21 cellular contexts compared by ENCODE assay signal in the genomic region with DNA sequence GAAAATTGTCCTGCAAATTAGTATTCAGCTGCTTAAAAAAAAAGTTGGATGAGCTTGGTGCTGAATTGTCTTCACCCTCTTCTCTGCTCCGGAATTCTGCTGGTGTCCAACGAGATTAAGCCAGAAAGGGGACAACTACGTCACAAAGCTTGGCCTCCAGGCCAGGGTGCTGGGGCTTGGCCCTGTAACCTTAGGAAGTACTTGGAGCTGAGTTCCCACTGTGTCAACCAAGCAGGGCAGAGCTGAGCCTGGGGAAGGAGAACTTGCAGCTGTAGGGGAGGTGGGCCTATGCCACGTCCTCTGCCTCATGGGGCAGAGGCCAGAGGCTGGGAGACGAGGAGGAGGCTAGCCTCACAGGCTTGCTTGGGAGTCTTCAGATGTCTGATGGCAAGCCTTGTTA.
DNase-seq lines count a peak whose midpoint lies in the region; ATAC-seq and TF ChIP-seq lines count a peak whose summit lies in the region.
"Had no signal": no experiment of that assay in that cellular context is flagged by ENCODE, and none has a peak within 500 bp of the region (broad histone marks: within the 10 kb centered on the region; RNA-seq: fewer than 3 reads in every experiment).

No MANE protein-coding gene starts in this region.

- dilution Hi-C loops in IMR-90 (cut with HindIII; ENCODE audit: low sequenced_read_pairs, unreplicated experiment): no loop called here

- H3K4me3 ChIP-seq in IMR-90 (ENCODE audit: insufficient read depth, low read depth, low read length): no peak overlapping the region
- H3K4me3 ChIP-seq in RWPE2 (ENCODE audit: severe bottlenecking): no peak overlapping the region
- no peak overlapping the region for H3K4me3 ChIP-seq in mesenchymal stem cell (ENCODE audit: insufficient read depth in 1 of 2, low read depth in 1 of 2, low read length in 2 of 2)
- no peak overlapping the region for H3K4me3 ChIP-seq in trophoblast cell (ENCODE audit: low read depth, low read length)
- H3K4me3 ChIP-seq: GM12878 had no signal

- TF ChIP-seq CTCF in IMR-90 (conservative IDR thresholded peaks at IDR 0.05; ENCODE audit: low read depth, low read length) (no peak), RWPE2 (IDR thresholded peaks at IDR 0.05; ENCODE audit: poor library complexity, severe bottlenecking) (no peak), progenitor cell of endocrine pancreas (IDR thresholded peaks at IDR 0.05; ENCODE audit: unreplicated experiment) (no peak)

- intact Hi-C loops in IMR-90 (cut with micrococcal nuclease): no loop called here

- WGBS in IMR-90 (ENCODE audit: extremely low coverage in 2 of 2, insufficient read length in 1 of 2), 2 experiments: 91% methylated on average over 3 of the region's 5 CpGs; no CpG with 5 or more reads in 1 of the 2 experiments
- whole genome bisulfite sequencing in mesenchymal stem cell: 99% methylated on average over 5 of the region's 5 CpGs
- WGBS in trophoblast cell (ENCODE audit: extremely low coverage, insufficient coverage, insufficient read length): no CpG with 5 or more reads among the region's 5 CpGs

- peaks cover 25% of the 10 kb centered on the region for H3K9me1 ChIP-seq in IMR-90 (ENCODE audit: insufficient read depth, low read length)

- ATAC-seq in IMR-90 (ENCODE audit: low read depth) (no peak), RWPE2 (ENCODE audit: low read depth) (no peak), GM19452 (IDR thresholded peaks at IDR 0.05; ENCODE audit: unreplicated experiment) (no peak)
- ATAC-seq: GM12878 had no signal

- peak overlapping the region; percentile 58 for H2BK5ac ChIP-seq in IMR-90 (ENCODE audit: low read depth, low read length, poor library complexity, severe bottlenecking)
- no peak overlapping the region for H2BK5ac ChIP-seq in mesenchymal stem cell (ENCODE audit: low read depth, low read length, poor library complexity, severe bottlenecking)
- H2BK5ac ChIP-seq in trophoblast cell (ENCODE audit: low read depth, low read length, poor library complexity): no peak overlapping the region

- H3K4ac ChIP-seq in IMR-90 (ENCODE audit: low read depth, low read length) (peak overlapping the region; percentile 84), mesenchymal stem cell (ENCODE audit: low read depth in 1 of 2, low read length in 2 of 2) (no peak overlapping the region), trophoblast cell (ENCODE audit: low read depth, low read length) (no peak overlapping the region)

- H2BK20ac ChIP-seq in IMR-90 (ENCODE audit: low read depth, low read length): peak overlapping the region; percentile 79

- H3K56ac ChIP-seq in IMR-90 (ENCODE audit: extremely low read depth, insufficient read depth, low read length): no peak overlapping the region

- CTCF ChIA-PET in IMR-90 (lab: Yijun Ruan, JAX): no interaction called here
- CTCF ChIA-PET in activated CD4-positive, alpha-beta memory T cell treated with anti-CD3 and anti-CD28 coated beads, Interleukin-2, amount 10 ng/mL, durations not matched to agents 7 days and 5 days (lab: Charles Lee): interaction anchor here (1.0 kb wide), 1 partner anchor 44 kb away, joined by 4 read pairs; no protein-coding TSS in a partner anchor

- no peak overlapping the region for H3K4me3 Mint-ChIP-seq in activated CD4-positive, alpha-beta memory T cell treated with anti-CD3 and anti-CD28 coated beads, Interleukin-2, amount 10 ng/mL, durations not matched to agents 7 days and 5 days
- no peak overlapping the region for H3K4me3 Mint-ChIP-seq in progenitor cell of endocrine pancreas (ENCODE audit: low read depth)
- H3K4me3 Mint-ChIP-seq: CD4-positive, alpha-beta T cell; HFFc6; IgD-negative memory B cell had no signal

- H3K4me1 Mint-ChIP-seq in activated CD4-positive, alpha-beta memory T cell treated with anti-CD3 and anti-CD28 coated beads, Interleukin-2, amount 10 ng/mL, durations not matched to agents 7 days and 5 days: peaks cover 15% of the 10 kb centered on the region
- peaks cover 3% of the 10 kb centered on the region for H3K4me1 Mint-ChIP-seq in progenitor cell of endocrine pancreas (ENCODE audit: low read depth)
- H3K4me1 Mint-ChIP-seq: IgD-negative memory B cell had no signal

- H2BK12ac ChIP-seq in mesenchymal stem cell (ENCODE audit: low read length in 2 of 2) (peak overlapping the region; percentile 14 to 89), trophoblast cell (ENCODE audit: low read length) (peak overlapping the region; percentile 16)

- TF ChIP-seq POLR2A in IMR-90 (IDR thresholded peaks at IDR 0.05; ENCODE audit: low read depth, low read length): no peak

- in situ Hi-C loops in IMR-90 (cut with MboI; ENCODE audit: low sequenced_read_pairs): no loop called here

- H3K23ac ChIP-seq in IMR-90 (ENCODE audit: low read depth, low read length): no peak overlapping the region
- H3K23ac ChIP-seq in mesenchymal stem cell (ENCODE audit: low read length in 2 of 2): no peak overlapping the region
- H3K23ac ChIP-seq in trophoblast cell (ENCODE audit: low read length): no peak overlapping the region

- H2AK5ac ChIP-seq in IMR-90 (ENCODE audit: low read depth, low read length) (peak overlapping the region; percentile 98), mesenchymal stem cell (ENCODE audit: low read length, severe bottlenecking) (no peak overlapping the region), trophoblast cell (ENCODE audit: low read length) (no peak overlapping the region)

- H2AFZ ChIP-seq in IMR-90 (replicated peaks; ENCODE audit: low read length, poor library complexity) (no peak overlapping the region), mesenchymal stem cell (ENCODE audit: low read depth, low read length) (no peak overlapping the region), trophoblast cell (ENCODE audit: insufficient read depth, low read length, poor library complexity) (peak overlapping the region; percentile 25)

- H3K27ac Mint-ChIP-seq in activated CD4-positive, alpha-beta memory T cell treated with anti-CD3 and anti-CD28 coated beads, Interleukin-2, amount 10 ng/mL, durations not matched to agents 7 days and 5 days: no peak overlapping the region
- H3K27ac Mint-ChIP-seq in progenitor cell of endocrine pancreas: no peak overlapping the region
- H3K27ac Mint-ChIP-seq: CD4-positive, alpha-beta T cell; HFFc6; IgD-negative memory B cell had no signal

- no peak for TF ChIP-seq RAD21 in IMR-90 (IDR thresholded peaks at IDR 0.05; ENCODE audit: low read length)

- no peak overlapping the region for H4K12ac ChIP-seq in trophoblast cell (ENCODE audit: low read depth, low read length)

- peak overlapping the region; percentile 65 for H2AK9ac ChIP-seq in IMR-90 (replicated peaks; ENCODE audit: low read depth, low read length, poor library complexity)

- H3K36me3 Mint-ChIP-seq in activated CD4-positive, alpha-beta memory T cell treated with anti-CD3 and anti-CD28 coated beads, Interleukin-2, amount 10 ng/mL, durations not matched to agents 7 days and 5 days (ENCODE audit: low read depth): peaks cover 41% of the 10 kb centered on the region
- H3K36me3 Mint-ChIP-seq in progenitor cell of endocrine pancreas (ENCODE audit: insufficient read depth): peaks cover 14% of the 10 kb centered on the region

- peak overlapping the region; percentile 65; the same call in 1 of the 2 replicates for H3K14ac ChIP-seq in IMR-90 (replicated peaks; ENCODE audit: low read depth, low read length)
- H3K14ac ChIP-seq in mesenchymal stem cell (ENCODE audit: low read length in 2 of 2): peak overlapping the region in 1 of 2 experiments; percentile 85
- H3K14ac ChIP-seq in trophoblast cell (ENCODE audit: low read length): no peak overlapping the region

- no peaks in the 10 kb centered on the region for H3K27me3 ChIP-seq in IMR-90 (ENCODE audit: control insufficient read depth, insufficient read depth, low read length)
- no peaks in the 10 kb centered on the region for H3K27me3 ChIP-seq in RWPE2 (ENCODE audit: insufficient read depth, poor library complexity, severe bottlenecking)
- no peaks in the 10 kb centered on the region for H3K27me3 ChIP-seq in mesenchymal stem cell (ENCODE audit: control insufficient read depth in 1 of 2, insufficient read depth in 1 of 2, low read length in 2 of 2)
- no peaks in the 10 kb centered on the region for H3K27me3 ChIP-seq in trophoblast cell (ENCODE audit: insufficient read depth, low read length)

- H3K4me1 ChIP-seq in IMR-90 (ENCODE audit: control insufficient read depth, insufficient read depth, low read length): peaks cover 22% of the 10 kb centered on the region
- H3K4me1 ChIP-seq in RWPE2 (ENCODE audit: insufficient read depth, poor library complexity, severe bottlenecking): peaks cover 13% of the 10 kb centered on the region
- H3K4me1 ChIP-seq in mesenchymal stem cell (ENCODE audit: control insufficient read depth, insufficient read depth, low read depth, low read length): peaks cover 10% of the 10 kb centered on the region
- peaks cover 0 to 2% of the 10 kb centered on the region in 2 experiments for H3K4me1 ChIP-seq in trophoblast cell (ENCODE audit: control insufficient read depth in 1 of 2, insufficient read depth in 2 of 2, low read length in 2 of 2)

- no peak for DNase-seq in IMR-90
- DNase-seq in RWPE2 (ENCODE audit: low spot score): no peak
- no peak for DNase-seq in mesenchymal stem cell
- no peak for DNase-seq in trophoblast cell
- DNase-seq in middle frontal gyrus (ENCODE audit: extremely low spot score, low spot score): no peak
- DNase-seq in activated CD4-positive, alpha-beta memory T cell treated with anti-CD3 and anti-CD28 coated beads, Interleukin-2, amount 10 ng/mL, durations not matched to agents 7 days and 5 days: no peak
- DNase-seq in progenitor cell of endocrine pancreas (ENCODE audit: low spot score, unreplicated experiment): no peak
- DNase-seq: AML-193; CD4-positive, alpha-beta T cell; DMS153; DMS79 treated with DMSO at 0.1 percent for 48 hours; EL; GOT3; H7; HFFc6; KBM-7 had no signal

- H4K8ac ChIP-seq in IMR-90 (ENCODE audit: low read depth in 2 of 2, low read length in 2 of 2): peak overlapping the region; percentile 54 to 76; a peak in 3 of 4 replicates
- peak overlapping the region; percentile 22 for H4K8ac ChIP-seq in mesenchymal stem cell (ENCODE audit: low read length)
- H4K8ac ChIP-seq in trophoblast cell (ENCODE audit: low read depth, low read length): no peak overlapping the region

- H4K20me1 ChIP-seq in IMR-90 (ENCODE audit: insufficient read depth, low read length): no peaks in the 10 kb centered on the region

- H4K5ac ChIP-seq in IMR-90 (ENCODE audit: low read depth, low read length): peak overlapping the region; percentile 22

- H3K9me3 Mint-ChIP-seq in activated CD4-positive, alpha-beta memory T cell treated with anti-CD3 and anti-CD28 coated beads, Interleukin-2, amount 10 ng/mL, durations not matched to agents 7 days and 5 days: no peaks in the 10 kb centered on the region
- no peaks in the 10 kb centered on the region for H3K9me3 Mint-ChIP-seq in progenitor cell of endocrine pancreas (ENCODE audit: low read depth)
- H3K9me3 Mint-ChIP-seq: CD4-positive, alpha-beta T cell; HFFc6; IgD-negative memory B cell had no signal

- no peak overlapping the region for H3K9ac ChIP-seq in IMR-90 (ENCODE audit: low read depth, low read length)
- H3K9ac ChIP-seq in mesenchymal stem cell (ENCODE audit: low read length): no peak overlapping the region
- no peak overlapping the region for H3K9ac ChIP-seq in trophoblast cell (ENCODE audit: low read length)

- peaks cover 9 to 28% of the 10 kb centered on the region in 2 experiments; a peak in 2 of 4 replicates for H3K79me1 ChIP-seq in IMR-90 (ENCODE audit: low read depth in 1 of 2, low read length in 2 of 2)
- H3K79me1 ChIP-seq in mesenchymal stem cell (replicated peaks; ENCODE audit: low read length, poor library complexity, severe bottlenecking): peaks cover 11% of the 10 kb centered on the region
- H3K79me1 ChIP-seq in trophoblast cell (ENCODE audit: low read length): no peaks in the 10 kb centered on the region

- H3K9me3 ChIP-seq in IMR-90 (ENCODE audit: control insufficient read depth, insufficient read depth, low read length): no peaks in the 10 kb centered on the region
- H3K9me3 ChIP-seq in RWPE2 (ENCODE audit: severe bottlenecking): no peaks in the 10 kb centered on the region
- no peaks in the 10 kb centered on the region for H3K9me3 ChIP-seq in mesenchymal stem cell (ENCODE audit: control insufficient read depth, low read length)
- no peaks in the 10 kb centered on the region for H3K9me3 ChIP-seq in trophoblast cell (ENCODE audit: insufficient read depth, low read depth, low read length)

- H2BK120ac ChIP-seq in IMR-90 (ENCODE audit: low read depth, low read length) (peak overlapping the region; percentile 83), mesenchymal stem cell (ENCODE audit: low read depth, low read length) (no peak overlapping the region), trophoblast cell (ENCODE audit: insufficient read depth, low read length, poor library complexity) (no peak overlapping the region)

- POLR2A ChIA-PET in IMR-90 (lab: Charles Lee; ENCODE audit: unreplicated experiment): no interaction called here
- POLR2A ChIA-PET in activated CD4-positive, alpha-beta memory T cell treated with anti-CD3 and anti-CD28 coated beads, Interleukin-2, amount 10 ng/mL, durations not matched to agents 7 days and 5 days (lab: Charles Lee): no interaction called here

- no TSS peak for BruUV-seq in IMR-90 (replicated peaks; lab: Mats Ljungman, UMichigan)

- H4K91ac ChIP-seq in IMR-90 (ENCODE audit: insufficient read depth, low read depth, low read length) (peak overlapping the region; percentile 88), mesenchymal stem cell (ENCODE audit: low read length) (peak overlapping the region; percentile 3), trophoblast cell (ENCODE audit: low read depth, low read length) (no peak overlapping the region)

- H3K27me3 Mint-ChIP-seq in activated CD4-positive, alpha-beta memory T cell treated with anti-CD3 and anti-CD28 coated beads, Interleukin-2, amount 10 ng/mL, durations not matched to agents 7 days and 5 days: no peaks in the 10 kb centered on the region
- no peaks in the 10 kb centered on the region for H3K27me3 Mint-ChIP-seq in progenitor cell of endocrine pancreas
- H3K27me3 Mint-ChIP-seq: CD4-positive, alpha-beta T cell; IgD-negative memory B cell had no signal

- H3K27ac ChIP-seq in IMR-90 (ENCODE audit: insufficient read depth, low read length) (no peak overlapping the region), RWPE2 (ENCODE audit: poor library complexity, severe bottlenecking) (peak overlapping the region; percentile 76), mesenchymal stem cell (ENCODE audit: low read length, poor library complexity, severe bottlenecking) (no peak overlapping the region), trophoblast cell (ENCODE audit: low read depth, low read length) (no peak overlapping the region)
- H3K27ac ChIP-seq: C4-2B, HL-60 had no signal

- H3K36me3 ChIP-seq in IMR-90 (ENCODE audit: control insufficient read depth, insufficient read depth, low read length) (peaks cover 10% of the 10 kb centered on the region; the same call in 1 of the 2 replicates), RWPE2 (ENCODE audit: low read depth) (peaks cover 10% of the 10 kb centered on the region; the same call in 1 of the 2 replicates), mesenchymal stem cell (ENCODE audit: control insufficient read depth in 1 of 2, insufficient read depth in 2 of 2, low read depth in 1 of 2, low read length in 2 of 2) (peaks cover 3 to 21% of the 10 kb centered on the region in 2 experiments), trophoblast cell (ENCODE audit: control insufficient read depth in 1 of 2, insufficient read depth in 2 of 2, low read length in 2 of 2) (peaks cover 9 to 10% of the 10 kb centered on the region in 2 experiments)

- H2BK15ac ChIP-seq in IMR-90 (ENCODE audit: low read depth, low read length) (peak overlapping the region; percentile 90; the same call in 2 of the 3 replicates), mesenchymal stem cell (ENCODE audit: low read depth, poor library complexity, severe bottlenecking) (no peak overlapping the region)

- no peaks in the 10 kb centered on the region for H3K79me2 ChIP-seq in trophoblast cell (ENCODE audit: control insufficient read depth, insufficient read depth, low read length, poor library complexity)

- H3K18ac ChIP-seq in IMR-90 (ENCODE audit: low read depth, low read length) (peak overlapping the region; percentile 48; the same call in 1 of the 2 replicates), mesenchymal stem cell (ENCODE audit: low read depth in 1 of 2, low read length in 2 of 2) (peak overlapping the region in 1 of 2 experiments; percentile 81), trophoblast cell (ENCODE audit: low read length) (no peak overlapping the region)

- H3K4me2 ChIP-seq in IMR-90 (ENCODE audit: low read depth, low read length) (no peak overlapping the region), mesenchymal stem cell (ENCODE audit: low read length, poor library complexity, severe bottlenecking) (no peak overlapping the region), trophoblast cell (ENCODE audit: low read length) (no peak overlapping the region)
